In the genomic region with DNA sequence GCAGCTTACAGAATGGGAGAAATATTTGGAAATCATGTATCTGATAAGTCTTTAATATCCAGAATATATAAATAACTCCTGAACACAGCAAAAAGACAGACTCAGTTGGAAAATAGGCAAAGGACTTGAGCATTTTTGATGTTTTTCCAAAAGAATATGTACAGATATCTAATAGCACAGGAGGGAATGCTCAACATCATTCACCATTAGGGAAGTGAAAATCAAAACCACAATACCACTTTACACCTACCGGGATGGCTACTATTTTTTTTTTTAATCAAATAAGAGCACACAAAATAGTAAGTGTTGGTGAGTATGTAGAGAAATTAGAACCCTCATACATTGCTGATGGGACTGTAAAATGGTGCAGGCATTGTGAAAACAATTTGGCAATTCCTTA, we compare ENCODE assay signal across 20 cellular contexts.
"Had no signal": no experiment of that assay in that cellular context is flagged by ENCODE, and none has a peak within 500 bp of the region (broad histone marks: within the 10 kb centered on the region; RNA-seq: fewer than 3 reads in every experiment).

No MANE protein-coding gene starts in this region.

- H3K27ac Mint-ChIP-seq: activated naive CD4-positive, alpha-beta T cell treated with anti-CD3 and anti-CD28 coated beads, Interleukin-2, amount 50 U/mL, for 72 hours; naive B cell; WTC11 had no signal

- H3K4me3 Mint-ChIP-seq: brain, WTC11 had no signal

- ATAC-seq: activated naive CD4-positive, alpha-beta T cell treated with anti-CD3 and anti-CD28 coated beads, Interleukin-2, amount 50 U/mL, for 72 hours; esophagus mucosa; heart left ventricle; left cardiac atrium; WTC11 had no signal

- H3K27me3 Mint-ChIP-seq: brain, naive B cell had no signal

- H3K4me3 ChIP-seq: tibial nerve had no signal

- H3K36me3 ChIP-seq: heart left ventricle, tibial nerve had no signal

- DNase-seq: activated gamma-delta T cell treated with Interleukin-2 at 50 U/mL for 16 hours; activated T-cell treated with anti-CD3 and anti-CD28 coated beads, Interleukin-2, amount 50 U/mL, for 1 hour; aorta; central memory CD4-positive, alpha-beta T cell; dermis blood vessel endothelial cell; effector memory CD4-positive, alpha-beta T cell; heart left ventricle; islet precursor cell; left cardiac atrium; mesenchymal stem cell; naive B cell; nucleus accumbens; stimulated activated CD4-positive, alpha-beta T cell treated with anti-CD3 and anti-CD28 coated beads, Interleukin-4, amount 100 ng/mL, for 24 hours; stimulated activated naive CD4-positive, alpha-beta T cell treated with Interleukin-2 at 50 U/mL for 16 hours; T-helper 9 cell had no signal

- H3K9me3 Mint-ChIP-seq: activated naive CD4-positive, alpha-beta T cell treated with anti-CD3 and anti-CD28 coated beads, Interleukin-2, amount 50 U/mL, for 72 hours; brain; naive B cell; WTC11 had no signal

- H3K9me3 ChIP-seq: heart left ventricle, tibial nerve had no signal

- H3K36me3 Mint-ChIP-seq: activated naive CD4-positive, alpha-beta T cell treated with anti-CD3 and anti-CD28 coated beads, Interleukin-2, amount 50 U/mL, for 72 hours; naive B cell; WTC11 had no signal

- H3K27me3 ChIP-seq: heart left ventricle, tibial nerve had no signal
